1 cellular context compared by ENCODE assay signal in the genomic region with DNA sequence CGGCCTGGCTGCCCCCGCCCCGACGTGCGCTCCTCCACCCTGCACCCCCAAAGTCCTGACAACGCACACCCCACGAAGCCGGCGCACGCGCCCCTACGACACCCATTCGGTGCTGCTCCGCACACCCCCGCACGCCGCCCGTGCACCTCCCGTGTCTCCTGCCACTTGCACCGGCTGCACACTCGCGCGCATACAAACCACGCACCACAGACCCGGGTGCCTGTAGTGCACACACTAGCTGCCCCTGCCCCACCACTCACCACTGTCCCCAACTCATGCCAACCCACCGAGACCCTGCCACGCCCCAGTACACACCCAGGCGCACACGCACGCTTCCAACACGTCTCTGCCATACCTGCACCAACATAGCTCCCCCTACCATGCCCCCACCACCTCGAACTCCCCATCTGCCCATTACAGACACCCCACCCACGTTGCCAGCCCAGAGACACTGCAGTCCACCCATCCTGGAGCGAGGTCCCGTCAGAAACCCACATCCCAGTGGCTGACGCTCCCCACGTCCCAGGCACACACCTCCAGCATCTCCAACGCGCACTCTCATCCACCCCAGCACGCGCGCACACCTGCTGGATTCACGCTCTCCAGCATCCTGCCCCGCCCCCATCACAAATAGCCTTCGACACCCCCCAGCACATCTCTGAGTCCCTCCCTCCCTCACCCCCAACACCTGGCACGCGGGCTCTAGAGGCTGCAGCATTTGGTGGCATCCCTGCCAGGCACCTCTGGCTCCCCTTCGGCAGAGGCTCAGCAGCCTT.
TF ChIP-seq lines count a peak whose summit lies in the region.

No MANE protein-coding gene starts in this region.

TF ChIP-seq in HepG2, 621 proteins besides CTCF, POLR2A, EP300 and RAD21 (continued from another document):
- TF ChIP-seq, protein P1, sequence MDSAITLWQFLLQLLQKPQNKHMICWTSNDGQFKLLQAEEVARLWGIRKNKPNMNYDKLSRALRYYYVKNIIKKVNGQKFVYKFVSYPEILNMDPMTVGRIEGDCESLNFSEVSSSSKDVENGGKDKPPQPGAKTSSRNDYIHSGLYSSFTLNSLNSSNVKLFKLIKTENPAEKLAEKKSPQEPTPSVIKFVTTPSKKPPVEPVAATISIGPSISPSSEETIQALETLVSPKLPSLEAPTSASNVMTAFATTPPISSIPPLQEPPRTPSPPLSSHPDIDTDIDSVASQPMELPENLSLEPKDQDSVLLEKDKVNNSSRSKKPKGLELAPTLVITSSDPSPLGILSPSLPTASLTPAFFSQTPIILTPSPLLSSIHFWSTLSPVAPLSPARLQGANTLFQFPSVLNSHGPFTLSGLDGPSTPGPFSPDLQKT (CRISPR knock-in tag; IDR thresholded peaks at IDR 0.05; ENCODE audit: borderline replicate concordance): no peak
- TF ChIP-seq ZNF546 (CRISPR knock-in tag; conservative IDR thresholded peaks at IDR 0.05) (no peak), CHCHD3 (CRISPR knock-in tag; IDR thresholded peaks at IDR 0.05) (no peak), ZNF34 (CRISPR knock-in tag; IDR thresholded peaks at IDR 0.05; ENCODE audit: borderline replicate concordance) (no peak), KLF9 (CRISPR knock-in tag; IDR thresholded peaks at IDR 0.05; ENCODE audit: low read depth) (no peak), CBX5 (CRISPR knock-in tag; IDR thresholded peaks at IDR 0.05; ENCODE audit: borderline replicate concordance) (no peak), HOXA5 (CRISPR knock-in tag; IDR thresholded peaks at IDR 0.05) (no peak), RARG (CRISPR knock-in tag; IDR thresholded peaks at IDR 0.05; ENCODE audit: low read depth) (no peak), RFX1 (IDR thresholded peaks at IDR 0.05) (no peak), ZNF446 (CRISPR knock-in tag; IDR thresholded peaks at IDR 0.05) (no peak), FOXC1 (CRISPR knock-in tag; IDR thresholded peaks at IDR 0.05; ENCODE audit: borderline replicate concordance) (no peak), NCOA1 (CRISPR knock-in tag; IDR thresholded peaks at IDR 0.05) (no peak)
- TF ChIP-seq, protein P2, sequence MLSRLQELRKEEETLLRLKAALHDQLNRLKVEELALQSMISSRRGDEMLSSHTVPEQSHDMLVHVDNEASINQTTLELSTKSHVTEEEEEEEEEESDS (CRISPR knock-in tag; IDR thresholded peaks at IDR 0.05; ENCODE audit: borderline replicate concordance): no peak
- TF ChIP-seq, protein P3, sequence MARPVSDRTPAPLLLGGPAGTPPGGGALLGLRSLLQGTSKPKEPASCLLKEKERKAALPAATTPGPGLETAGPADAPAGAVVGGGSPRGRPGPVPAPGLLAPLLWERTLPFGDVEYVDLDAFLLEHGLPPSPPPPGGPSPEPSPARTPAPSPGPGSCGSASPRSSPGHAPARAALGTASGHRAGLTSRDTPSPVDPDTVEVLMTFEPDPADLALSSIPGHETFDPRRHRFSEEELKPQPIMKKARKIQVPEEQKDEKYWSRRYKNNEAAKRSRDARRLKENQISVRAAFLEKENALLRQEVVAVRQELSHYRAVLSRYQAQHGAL (CRISPR knock-in tag; IDR thresholded peaks at IDR 0.05; ENCODE audit: not compliant biosample characterization): no peak
